In the genomic region with DNA sequence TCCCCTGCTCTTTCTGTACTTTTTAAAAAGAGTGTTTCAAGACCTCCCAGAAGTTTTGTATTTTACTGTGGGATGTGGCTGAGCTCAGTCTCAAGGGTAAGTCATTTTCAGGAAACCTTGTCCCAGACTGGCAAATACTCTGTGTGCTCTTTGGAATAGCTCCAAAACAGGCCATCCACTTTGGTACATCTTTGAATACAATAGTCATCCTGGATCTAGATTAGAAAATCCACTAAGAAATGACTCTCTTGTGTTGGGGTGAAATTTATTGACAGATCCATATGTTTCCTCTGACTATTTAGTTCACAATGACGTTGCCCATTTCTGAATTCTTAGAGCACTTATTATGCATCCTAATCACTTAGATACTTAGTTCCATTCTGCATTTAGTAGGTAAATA, we compare ENCODE assay signal across 1 cellular context.
TF ChIP-seq lines count a peak whose summit lies in the region.

No MANE protein-coding gene starts in this region.

TF ChIP-seq in A549, 52 proteins besides CTCF, POLR2A, EP300 and RAD21 (continued from another document):
- TF ChIP-seq, protein P1, sequence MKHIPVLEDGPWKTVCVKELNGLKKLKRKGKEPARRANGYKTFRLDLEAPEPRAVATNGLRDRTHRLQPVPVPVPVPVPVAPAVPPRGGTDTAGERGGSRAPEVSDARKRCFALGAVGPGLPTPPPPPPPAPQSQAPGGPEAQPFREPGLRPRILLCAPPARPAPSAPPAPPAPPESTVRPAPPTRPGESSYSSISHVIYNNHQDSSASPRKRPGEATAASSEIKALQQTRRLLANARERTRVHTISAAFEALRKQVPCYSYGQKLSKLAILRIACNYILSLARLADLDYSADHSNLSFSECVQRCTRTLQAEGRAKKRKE (CRISPR knock-in tag; IDR thresholded peaks at IDR 0.05; ENCODE audit: low read depth) = no peak
